In genomic region chr3:143975549-143976152, GRCh38 we compare ENCODE assay signal across 9 cellular contexts. TPM values are rescaled to one million over a fixed set of nuclear protein-coding genes. Genes with fewer than 3 reads are reported as not detected.
DNase-seq lines count a peak whose midpoint lies in the region; ATAC-seq, FAIRE-seq and TF ChIP-seq lines count a peak whose summit lies in the region.
"Had no signal": no experiment of that assay in that cellular context is flagged by ENCODE, and none has a peak within 500 bp of the region (broad histone marks: within the 10 kb centered on the region; RNA-seq: fewer than 3 reads in every experiment).

No MANE protein-coding gene starts in this region.

- ATAC-seq in GM18868 (IDR thresholded peaks at IDR 0.05; ENCODE audit: unreplicated experiment) = no peak
- ATAC-seq: activated T-cell treated with anti-CD3 and anti-CD28 coated beads, Interleukin-2, amount 50 U/mL, for 72 hours had no signal

- H3K4me3 ChIP-seq in adrenal gland (peak overlapping the region in 1 of 4 donors; percentile 25), kidney (ENCODE audit: low read length in 2 of 2) (peak overlapping the region in 1 of 2 donors; percentile 14), tibial nerve (no peak overlapping the region)

- 43 to 49% (median 45%) methylated on average over 3 of the region's 3 CpGs for WGBS in adrenal gland, 4 donors
- 48 to 53% methylated on average over 3 of the region's 3 CpGs for WGBS in tibial nerve, 2 donors

- no peak for FAIRE-seq in kidney (lab: Jason Lieb, UNC)

- no peak overlapping the region for H3K27ac ChIP-seq in adrenal gland
- H3K27ac ChIP-seq in kidney (ENCODE audit: low read depth in 2 of 2, low read length in 2 of 2) = no peak overlapping the region
- H3K27ac ChIP-seq in tibial nerve = peak overlapping the region in 2 of 4 donors; percentile 95 to 100

- H3K4me1 ChIP-seq in adrenal gland (replicated peaks in 1 of 2) = peaks cover 7 to 36% of the 10 kb centered on the region in 2 donors
- no peaks in the 10 kb centered on the region for H3K4me1 ChIP-seq in kidney (ENCODE audit: control insufficient read depth in 1 of 2, insufficient read depth in 1 of 2, low read depth in 1 of 2, low read length in 2 of 2)
- peaks cover 0 to 54% (median 14%) of the 10 kb centered on the region in 4 donors for H3K4me1 ChIP-seq in tibial nerve

- TF ChIP-seq CTCF in adrenal gland (IDR thresholded peaks at IDR 0.05) = peak; percentile 34 to 59 (median 52)
- TF ChIP-seq CTCF in kidney (IDR thresholded peaks at IDR 0.05; ENCODE audit: borderline replicate concordance, extremely low read depth, insufficient read depth) = peak; percentile 30
- peak; percentile 37 to 53 (median 42) for TF ChIP-seq CTCF in tibial nerve (IDR thresholded peaks at IDR 0.05)

- DNase-seq in DMS 273 (lab: John Stamatoyannopoulos, UW; ENCODE audit: unreplicated experiment) (peak; percentile 72), DMS 273 treated with DMSO at 0.1 percent for 48 hours (lab: John Stamatoyannopoulos, UW) (no peak), NCI-H1105 (lab: John Stamatoyannopoulos, UW) (peak; percentile 28), adrenal gland (peak in 2 of 7 donors; percentile 14 to 19), kidney (no peak), tibial nerve (ENCODE audit: low spot score in 2 of 2) (peak in 1 of 2 donors; percentile 37)
- no peak for DNase-seq in activated CD8-positive, alpha-beta memory T cell treated with anti-CD3 and anti-CD28 coated beads for 24 hours

- TF ChIP-seq POLR2A in adrenal gland (IDR thresholded peaks at IDR 0.05) = no peak
- no peak for TF ChIP-seq POLR2A in tibial nerve (IDR thresholded peaks at IDR 0.05)

- H3K9me3 ChIP-seq in adrenal gland (replicated peaks in 1 of 3) = no peaks in the 10 kb centered on the region
- H3K9me3 ChIP-seq in kidney (ENCODE audit: control insufficient read depth in 1 of 2, low read length in 2 of 2) = no peaks in the 10 kb centered on the region
- H3K9me3 ChIP-seq in tibial nerve = no peaks in the 10 kb centered on the region

- H3K27me3 ChIP-seq in adrenal gland = no peaks in the 10 kb centered on the region
- H3K27me3 ChIP-seq in tibial nerve = no peaks in the 10 kb centered on the region

- TF ChIP-seq EP300 in tibial nerve (IDR thresholded peaks at IDR 0.05) = no peak

- no peak overlapping the region for H3K9ac ChIP-seq in kidney (ENCODE audit: low read length in 2 of 2)

- intact Hi-C loops in adrenal gland (cut with DNase I) (no loop called here), kidney (cut with DNase I) (no loop called here)

- H3K36me3 ChIP-seq in adrenal gland (replicated peaks in 1 of 2) (no peaks in the 10 kb centered on the region), kidney (ENCODE audit: control insufficient read depth in 1 of 2, insufficient read depth in 2 of 2, low read length in 2 of 2) (no peaks in the 10 kb centered on the region), tibial nerve (no peaks in the 10 kb centered on the region)

RNA-seq across cellular contexts. Expression of gene DIPK2A, which starts 4.0 kb away (rescaled TPM):
- 10 to 100 TPM; 11.8 to 35.5 (median 20.4) TPM for total RNA-seq in adrenal gland
- polyA plus RNA-seq in adrenal gland = 10 to 100 TPM in 1 of 3 donors, 1 to 10 TPM in 2; 2.5 to 19.3 (median 2.9) TPM
- 15.5 TPM for total RNA-seq in kidney
- polyA plus RNA-seq in kidney (ENCODE audit: insufficient read depth, low read depth, low replicate concordance) = 4.9 TPM
- total RNA-seq in tibial nerve = 10 to 100 TPM; 24.7 to 42.2 (median 34.2) TPM

Comparison
In these comparisons a context has a peak if more than half of its experiments do, and no peak if none do; other contexts are left out.
1. DNase-seq: peak in DMS 273 (single experiment) and NCI-H1105 (single experiment); none in DMS 273 treated with DMSO at 0.1 percent for 48 hours (single experiment), kidney (single experiment) and activated CD8-positive, alpha-beta memory T cell treated with anti-CD3 and anti-CD28 coated beads for 24 hours (single experiment).
2. Peak in every context shown above with its lines, with median percentiles within 50 percentile points of each other: CTCF ChIP-seq.